In genomic region chr1:61282387-61282786, GRCh38 we compare ENCODE assay signal across 32 cellular contexts.
DNase-seq lines count a peak whose midpoint lies in the region; TF ChIP-seq lines count a peak whose summit lies in the region.
"Had no signal": no experiment of that assay in that cellular context is flagged by ENCODE, and none has a peak within 500 bp of the region (broad histone marks: within the 10 kb centered on the region; RNA-seq: fewer than 3 reads in every experiment).

No MANE protein-coding gene starts in this region.

- BruUV-seq in Calu3 (replicated peaks; lab: Mats Ljungman, UMichigan) = no TSS peak

- peaks cover 6% of the 10 kb centered on the region for H3K36me3 Mint-ChIP-seq in Calu3 (ENCODE audit: insufficient read depth, unreplicated experiment)
- peaks cover 0 to 10% of the 10 kb centered on the region in 2 donors for H3K36me3 Mint-ChIP-seq in CD4-positive, alpha-beta memory T cell
- no peaks in the 10 kb centered on the region for H3K36me3 Mint-ChIP-seq in H9 (ENCODE audit: insufficient read depth in 1 of 3, low read depth in 3 of 3)
- H3K36me3 Mint-ChIP-seq: memory B cell had no signal

- H3K23ac ChIP-seq in H9 (ENCODE audit: insufficient read length, low read depth, low read length) = no peak overlapping the region

- no peak overlapping the region for H3K9ac ChIP-seq in H9 (ENCODE audit: extremely low read depth, insufficient read length, low read length)
- H3K9ac ChIP-seq: BLaER1 had no signal

- H3K4me3 ChIP-seq in retinal pigment epithelial cell (ENCODE audit: low read length) = no peak overlapping the region
- no peak overlapping the region for H3K4me3 ChIP-seq in CD4-positive, alpha-beta memory T cell (ENCODE audit: low read length in 2 of 2)
- H3K4me3 ChIP-seq: BLaER1, colonic mucosa, ovary, SJCRH30, spleen, testis, vagina had no signal

- H4K8ac ChIP-seq in H9 (replicated peaks; ENCODE audit: insufficient read length, low read depth, low read length) = no peak overlapping the region

- H3K9me3 Mint-ChIP-seq in Calu3 (ENCODE audit: low read depth, unreplicated experiment) (no peaks in the 10 kb centered on the region), H9 (no peaks in the 10 kb centered on the region)
- peaks cover 0 to 1% (median 0%) of the 10 kb centered on the region in 8 donors for H3K9me3 Mint-ChIP-seq in CD4-positive, alpha-beta memory T cell
- H3K9me3 Mint-ChIP-seq: activated T-helper 17 cell treated with anti-CD3 and anti-CD28 coated beads, Interleukin-2, amount 50 U/mL, for 72 hours; memory B cell had no signal

- no peak overlapping the region for H2BK15ac ChIP-seq in H9 (ENCODE audit: low read depth, low read length)

- TF ChIP-seq CTCF in Calu3 (IDR thresholded peaks at IDR 0.05; ENCODE audit: unreplicated experiment) (no peak), retinal pigment epithelial cell (conservative IDR thresholded peaks at IDR 0.05; ENCODE audit: low read depth, low read length) (no peak), H9 (conservative IDR thresholded peaks at IDR 0.05) (no peak)

- H2AFZ ChIP-seq in H9 (ENCODE audit: low read length) = no peak overlapping the region

- no peaks in the 10 kb centered on the region for H4K20me1 ChIP-seq in H9 (ENCODE audit: control insufficient read depth, insufficient read depth, insufficient read length)
- H4K20me1 ChIP-seq: BLaER1 had no signal

- no peak overlapping the region for H3K56ac ChIP-seq in H9 (ENCODE audit: insufficient read length, low read depth, low read length)

- H3K4me3 Mint-ChIP-seq in Calu3 (ENCODE audit: low read depth, unreplicated experiment) (no peak overlapping the region), H9 (no peak overlapping the region)
- no peak overlapping the region for H3K4me3 Mint-ChIP-seq in CD4-positive, alpha-beta memory T cell
- H3K4me3 Mint-ChIP-seq: activated T-helper 17 cell treated with anti-CD3 and anti-CD28 coated beads, Interleukin-2, amount 50 U/mL, for 72 hours; memory B cell had no signal

- no peak overlapping the region for H2AK5ac ChIP-seq in H9 (ENCODE audit: insufficient read length, low read length)

- H3K23me2 ChIP-seq in H9 (ENCODE audit: insufficient read length, low read depth, low read length, poor library complexity, severe bottlenecking) = no peaks in the 10 kb centered on the region

- no peaks in the 10 kb centered on the region for H3K36me3 ChIP-seq in CD4-positive, alpha-beta memory T cell (ENCODE audit: insufficient read depth, low read length)
- H3K36me3 ChIP-seq: BLaER1, colonic mucosa, ovary, spleen, vagina had no signal

- no peaks in the 10 kb centered on the region for H3K79me1 ChIP-seq in H9 (ENCODE audit: insufficient read depth, low read depth, low read length, poor library complexity, severe bottlenecking)

- H3K27ac Mint-ChIP-seq in Calu3 (ENCODE audit: unreplicated experiment) (peak overlapping the region; percentile 7), H9 (peak overlapping the region in 1 of 3 experiments; percentile 12; a peak in 1 of 7 replicates)
- no peak overlapping the region for H3K27ac Mint-ChIP-seq in CD4-positive, alpha-beta memory T cell
- H3K27ac Mint-ChIP-seq: activated T-helper 17 cell treated with anti-CD3 and anti-CD28 coated beads, Interleukin-2, amount 50 U/mL, for 72 hours; memory B cell had no signal

- intact Hi-C loops in Calu3 (cut with micrococcal nuclease; ENCODE audit: unreplicated experiment) = loop anchor here (10.0 kb wide), 1 partner anchor 128 kb away; no protein-coding TSS in a partner anchor
- intact Hi-C loops in CD4-positive, alpha-beta memory T cell (cut with micrococcal nuclease) = no loop called here

- DNase-seq in Calu3 = peak; percentile 27
- peak; percentile 52 for DNase-seq in amniotic epithelial cell (ENCODE audit: low read depth)
- DNase-seq in glomerular visceral epithelial cell (ENCODE audit: extremely low spot score) = peak; percentile 4
- DNase-seq in retinal pigment epithelial cell (ENCODE audit: low read depth) = peak; percentile 77
- DNase-seq in HK-2 (ENCODE audit: unreplicated experiment) = no peak
- no peak for DNase-seq in CD4-positive, alpha-beta memory T cell
- no peak for DNase-seq in OCI-M2 (lab: John Stamatoyannopoulos, UW; ENCODE audit: unreplicated experiment)
- no peak for DNase-seq in H9
- DNase-seq: activated CD4-positive, alpha-beta T cell treated with anti-CD3 and anti-CD28 coated beads for 4 hours; activated naive CD4-positive, alpha-beta T cell treated with anti-CD3 and anti-CD28 coated beads, Interleukin-2, amount 50 U/mL, for 16 hours; amniotic stem cell; colonic mucosa; effector CD4-positive, alpha-beta T cell; foreskin melanocyte; Karpas-422; kidney glomerular epithelial cell; NCI-H1417 treated with DMSO at 0.1 percent for 48 hours; NCI-H2081; NCI-H2227 treated with DMSO at 0.1 percent for 48 hours; ovary; retina; SJCRH30; spleen; stimulated activated CD4-positive, alpha-beta T cell treated with anti-CD3 and anti-CD28 coated beads, Interleukin-2, amount 100 ng/mL, for 24 hours; stimulated activated naive CD8-positive, alpha-beta T cell treated with anti-CD3 and anti-CD28 coated beads, Interleukin-15, Interleukin-2, amounts not matched to agents 100 U/mL and 50 U/mL, for 24 hours; T-helper 9 cell; testis had no signal

- H3K9me3 ChIP-seq in CD4-positive, alpha-beta memory T cell (ENCODE audit: control insufficient read depth in 1 of 2, low read length in 2 of 2) = no peaks in the 10 kb centered on the region
- no peaks in the 10 kb centered on the region for H3K9me3 ChIP-seq in H9 (ENCODE audit: control insufficient read depth, low read depth, low read length)
- H3K9me3 ChIP-seq: BLaER1, colonic mucosa, ovary, SJCRH30, spleen, testis, vagina had no signal

- H3K4me1 Mint-ChIP-seq in Calu3 (ENCODE audit: low read depth, unreplicated experiment) (peaks cover 45% of the 10 kb centered on the region), H9 (peaks cover 45 to 52% of the 10 kb centered on the region in 2 experiments)
- no peaks in the 10 kb centered on the region for H3K4me1 Mint-ChIP-seq in CD4-positive, alpha-beta memory T cell
- H3K4me1 Mint-ChIP-seq: activated T-helper 17 cell treated with anti-CD3 and anti-CD28 coated beads, Interleukin-2, amount 50 U/mL, for 72 hours; memory B cell had no signal

- H2BK120ac ChIP-seq in H9 (ENCODE audit: low read depth, low read length, poor library complexity, severe bottlenecking) = no peak overlapping the region

- no peak overlapping the region for H2BK12ac ChIP-seq in H9 (ENCODE audit: insufficient read length, low read depth, low read length)

- no peak overlapping the region for H4K5ac ChIP-seq in H9 (ENCODE audit: insufficient read length, low read depth, low read length)

- H3K27me3 Mint-ChIP-seq in Calu3 (ENCODE audit: unreplicated experiment) = no peaks in the 10 kb centered on the region
- no peaks in the 10 kb centered on the region for H3K27me3 Mint-ChIP-seq in CD4-positive, alpha-beta memory T cell
- H3K27me3 Mint-ChIP-seq in H9 (ENCODE audit: low read depth) = no peaks in the 10 kb centered on the region
- H3K27me3 Mint-ChIP-seq: activated T-helper 17 cell treated with anti-CD3 and anti-CD28 coated beads, Interleukin-2, amount 50 U/mL, for 72 hours had no signal

- no peaks in the 10 kb centered on the region for H3K4me1 ChIP-seq in CD4-positive, alpha-beta memory T cell (ENCODE audit: insufficient read depth, low read length)
- H3K4me1 ChIP-seq in H9 (ENCODE audit: insufficient read depth, low read length) = peaks cover 6% of the 10 kb centered on the region; the same call in 1 of the 2 replicates
- H3K4me1 ChIP-seq: colonic mucosa, spleen, vagina had no signal

- no peak overlapping the region for H2BK20ac ChIP-seq in H9 (ENCODE audit: low read depth, low read length, poor library complexity, severe bottlenecking)

- no peak overlapping the region for H3K14ac ChIP-seq in H9 (ENCODE audit: insufficient read depth, low read length)

- POLR2A ChIA-PET in CD4-positive, alpha-beta memory T cell (lab: Charles Lee; ENCODE audit: partially characterized antibody) = no interaction called here

- H3K27ac ChIP-seq in CD4-positive, alpha-beta memory T cell (ENCODE audit: low read depth, low read length) = no peak overlapping the region
- H3K27ac ChIP-seq in H9 (ENCODE audit: insufficient read length, low read depth, low read length) = no peak overlapping the region
- H3K27ac ChIP-seq: BLaER1, colonic mucosa, epithelial cell of prostate, ovary, SJCRH30, spleen, testis, vagina had no signal

- CTCF ChIA-PET in Calu3 (lab: Charles Lee) = interaction anchor here (0.6 to 1.9 kb wide), 5 partner anchors 19 to 723 kb away, joined by 4 to 8 read pairs (median 5); no protein-coding TSS in a partner anchor
- CTCF ChIA-PET in CD4-positive, alpha-beta memory T cell (lab: Charles Lee; ENCODE audit: partially characterized antibody) = interaction anchor here (0.7 to 1.2 kb wide), 2 partner anchors 11 to 262 kb away, joined by 3 read pairs; no protein-coding TSS in a partner anchor

- no peak overlapping the region for H3K18ac ChIP-seq in H9 (ENCODE audit: insufficient read length, low read depth, low read length)

- H4K91ac ChIP-seq in H9 (ENCODE audit: insufficient read length, low read depth, low read length) = no peak overlapping the region

- WGBS in H9 (ENCODE audit: extremely low coverage, insufficient read length, low lambda C conversion rate) = no CpG with 5 or more reads among the region's 3 CpGs

- no peak overlapping the region for H3K4ac ChIP-seq in H9 (ENCODE audit: low read depth, low read length)

- H2BK5ac ChIP-seq in H9 (ENCODE audit: insufficient read length, low read length) = no peak overlapping the region

- H3K4me2 ChIP-seq in H9 (ENCODE audit: insufficient read depth, insufficient read length, low read length) = no peak overlapping the region
- H3K4me2 ChIP-seq: BLaER1 had no signal

- H3T11ph ChIP-seq in H9 (ENCODE audit: low read length) = no peak overlapping the region

- no peaks in the 10 kb centered on the region for H3K27me3 ChIP-seq in CD4-positive, alpha-beta memory T cell (ENCODE audit: insufficient read depth, low read length)
- H3K27me3 ChIP-seq in H9 (ENCODE audit: insufficient read depth, low read length) = no peaks in the 10 kb centered on the region
- H3K27me3 ChIP-seq: BLaER1, colonic mucosa, ovary, SJCRH30, spleen, testis, vagina had no signal

- no peaks in the 10 kb centered on the region for H3K79me2 ChIP-seq in H9 (ENCODE audit: insufficient read depth, low read length)

Comparison
In these comparisons a context has a peak if more than half of its experiments do, and no peak if none do; other contexts are left out.
1. DNase-seq: peak in Calu3 (single experiment), amniotic epithelial cell (single experiment), glomerular visceral epithelial cell (single experiment) and retinal pigment epithelial cell (single experiment); none in HK-2 (single experiment), CD4-positive, alpha-beta memory T cell (0 of 5), OCI-M2 (single experiment) and H9 (single experiment).